In the genomic region with DNA sequence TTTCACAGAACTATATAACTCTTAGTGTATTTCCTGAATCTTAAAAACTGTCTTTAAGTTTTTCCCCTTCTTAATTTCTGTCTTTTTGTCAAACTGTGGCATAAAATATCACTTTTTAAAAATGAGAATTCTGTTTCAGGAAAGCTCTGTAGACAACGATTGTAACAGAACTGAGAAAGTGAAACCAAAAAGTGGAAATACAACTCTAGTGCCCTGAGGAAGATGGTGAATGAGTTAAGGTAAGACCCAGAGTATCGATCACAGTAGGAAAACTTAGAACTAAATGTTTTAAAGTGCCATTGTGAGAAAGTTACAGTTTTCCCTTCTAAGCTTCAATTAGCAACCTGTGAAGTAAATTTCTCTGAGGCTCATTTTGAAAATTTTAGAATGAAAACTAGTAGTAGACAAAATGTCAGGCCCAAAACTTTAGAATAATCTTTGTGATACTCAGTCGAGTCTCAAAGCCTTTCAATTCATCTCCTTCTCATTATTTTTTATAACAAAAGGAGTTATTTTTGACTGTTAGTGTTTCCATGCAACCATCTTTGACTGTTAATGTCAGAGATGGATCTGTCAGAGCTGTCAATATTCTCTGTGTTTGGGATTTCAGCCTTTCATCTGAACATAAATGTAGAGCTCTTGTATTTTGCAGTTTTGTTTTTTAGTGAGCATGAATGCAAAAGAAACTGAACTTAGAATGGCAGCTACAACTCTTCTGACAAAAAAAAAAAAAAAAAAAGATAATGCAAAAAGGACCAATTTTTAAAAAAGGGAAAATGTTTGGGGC, we compare ENCODE assay signal across 8 cellular contexts. TPM values are rescaled to one million over a fixed set of nuclear protein-coding genes. Genes with fewer than 3 reads are reported as not detected.
A peak's percentile ranks its signal among the peaks of the same experiment; 100 is the strongest.
DNase-seq lines count a peak whose midpoint lies in the region; ATAC-seq and TF ChIP-seq lines count a peak whose summit lies in the region.

No MANE protein-coding gene starts in this region.

- H3K36me3 Mint-ChIP-seq in activated T-helper 2 cell treated with anti-CD3 and anti-CD28 coated beads, Interferon-gamma antibody, Interleukin-2, Interleukin-4, amounts not matched to agents 10 μg/mL and 5 μg/mL and 100 μg/mL, durations not matched to agents 14 hours and 24 hours and 36 hours (ENCODE audit: low read depth), result no peaks in the 10 kb centered on the region

- TF ChIP-seq POLR2A in suprapubic skin (IDR thresholded peaks at IDR 0.05) (no peak), upper lobe of left lung (IDR thresholded peaks at IDR 0.05) (no peak)

- H3K4me3 ChIP-seq in A673 (ENCODE audit: low read depth, low read length, poor library complexity, severe bottlenecking) (peak overlapping the region; percentile 20), suprapubic skin (peak overlapping the region; percentile 18), upper lobe of left lung (no peak overlapping the region)

- no TSS peak for BruUV-seq in A673 (replicated peaks; lab: Mats Ljungman, UMichigan)

- H3K9me3 Mint-ChIP-seq in activated T-helper 2 cell treated with anti-CD3 and anti-CD28 coated beads, Interferon-gamma antibody, Interleukin-2, Interleukin-4, amounts not matched to agents 10 μg/mL and 5 μg/mL and 100 μg/mL, durations not matched to agents 14 hours and 24 hours and 36 hours, result no peaks in the 10 kb centered on the region

- H3K27ac ChIP-seq in A673 (ENCODE audit: low read depth, low read length, poor library complexity, severe bottlenecking), result no peak overlapping the region
- no peak overlapping the region for H3K27ac ChIP-seq in suprapubic skin
- no peak overlapping the region for H3K27ac ChIP-seq in upper lobe of left lung

- H3K4me3 Mint-ChIP-seq in activated T-helper 2 cell treated with anti-CD3 and anti-CD28 coated beads, Interferon-gamma antibody, Interleukin-2, Interleukin-4, amounts not matched to agents 10 μg/mL and 5 μg/mL and 100 μg/mL, durations not matched to agents 14 hours and 24 hours and 36 hours (ENCODE audit: low read depth), result peak overlapping the region; percentile 23

- TF ChIP-seq EP300 in suprapubic skin (IDR thresholded peaks at IDR 0.05) (no peak), upper lobe of left lung (IDR thresholded peaks at IDR 0.05) (no peak)

- WGBS in suprapubic skin, result 27% methylated on average over 3 of the region's 3 CpGs
- 44 to 48% methylated on average over 3 of the region's 3 CpGs for WGBS in upper lobe of left lung, 2 donors

- no peaks in the 10 kb centered on the region for H3K4me1 Mint-ChIP-seq in activated T-helper 2 cell treated with anti-CD3 and anti-CD28 coated beads, Interferon-gamma antibody, Interleukin-2, Interleukin-4, amounts not matched to agents 10 μg/mL and 5 μg/mL and 100 μg/mL, durations not matched to agents 14 hours and 24 hours and 36 hours (ENCODE audit: low read depth)

- DNase-seq in A673 (ENCODE audit: low spot score) (no peak), suprapubic skin (ENCODE audit: low spot score in 2 of 2) (no peak), NCI-H2171 (lab: John Stamatoyannopoulos, UW) (no peak), upper lobe of left lung (no peak), cortex of kidney (lab: John Stamatoyannopoulos, UW) (no peak)
- no peak for DNase-seq in activated T-helper 2 cell treated with anti-CD3 and anti-CD28 coated beads, Interferon-gamma antibody, Interleukin-2, Interleukin-4, amounts not matched to agents 10 μg/mL and 5 μg/mL and 100 μg/mL, durations not matched to agents 14 hours and 24 hours and 36 hours (ENCODE audit: low spot score)

- POLR2A ChIA-PET in A673 (lab: Charles Lee; ENCODE audit: low non-redundant PET), result no interaction called here

- ATAC-seq in GM19043 (IDR thresholded peaks at IDR 0.05; ENCODE audit: low read depth, unreplicated experiment), result peak; percentile 85
- peak; percentile 77 for ATAC-seq in HG03196 (IDR thresholded peaks at IDR 0.05; ENCODE audit: unreplicated experiment)
- ATAC-seq in upper lobe of left lung (ENCODE audit: low FRiP score in 2 of 2), result no peak

- CTCF ChIA-PET in A673 (lab: Charles Lee), result no interaction called here

- H3K27me3 Mint-ChIP-seq in activated T-helper 2 cell treated with anti-CD3 and anti-CD28 coated beads, Interferon-gamma antibody, Interleukin-2, Interleukin-4, amounts not matched to agents 10 μg/mL and 5 μg/mL and 100 μg/mL, durations not matched to agents 14 hours and 24 hours and 36 hours (ENCODE audit: low read depth), result no peaks in the 10 kb centered on the region

- TF ChIP-seq CTCF in A673 (conservative IDR thresholded peaks at IDR 0.05; ENCODE audit: low read depth, low read length) (no peak), suprapubic skin (IDR thresholded peaks at IDR 0.05) (no peak), upper lobe of left lung (IDR thresholded peaks at IDR 0.05) (no peak)

- H3K4me1 ChIP-seq in A673 (ENCODE audit: insufficient read depth, low read length, poor library complexity, severe bottlenecking) (peaks cover 16% of the 10 kb centered on the region), suprapubic skin (no peaks in the 10 kb centered on the region), upper lobe of left lung (no peaks in the 10 kb centered on the region)

- no peak overlapping the region for H3K27ac Mint-ChIP-seq in activated T-helper 2 cell treated with anti-CD3 and anti-CD28 coated beads, Interferon-gamma antibody, Interleukin-2, Interleukin-4, amounts not matched to agents 10 μg/mL and 5 μg/mL and 100 μg/mL, durations not matched to agents 14 hours and 24 hours and 36 hours

- H3K9me3 ChIP-seq in A673 (ENCODE audit: low read depth, low read length, poor library complexity, severe bottlenecking) (no peaks in the 10 kb centered on the region), suprapubic skin (no peaks in the 10 kb centered on the region), upper lobe of left lung (no peaks in the 10 kb centered on the region)

- intact Hi-C loops in A673 (cut with micrococcal nuclease; ENCODE audit: unreplicated experiment), result no loop called here
- intact Hi-C loops in activated T-helper 2 cell treated with anti-CD3 and anti-CD28 coated beads, Interferon-gamma antibody, Interleukin-2, Interleukin-4, amounts not matched to agents 10 μg/mL and 5 μg/mL and 100 μg/mL, durations not matched to agents 14 hours and 24 hours and 36 hours (cut with micrococcal nuclease), result no loop called here

- H3K36me3 ChIP-seq in A673 (ENCODE audit: insufficient read depth, low read length, poor library complexity, severe bottlenecking) (no peaks in the 10 kb centered on the region), suprapubic skin (no peaks in the 10 kb centered on the region), upper lobe of left lung (no peaks in the 10 kb centered on the region)

- H3K27me3 ChIP-seq in A673 (replicated peaks; ENCODE audit: insufficient read depth, low read depth, low read length, poor library complexity) (no peaks in the 10 kb centered on the region), suprapubic skin (no peaks in the 10 kb centered on the region), upper lobe of left lung (no peaks in the 10 kb centered on the region)

RNA-seq across cellular contexts. Expression of a gene that starts 19.0 kb away (rescaled TPM):
- total RNA-seq in A673 (2021), result 3.8 and 4.4 TPM in 2 replicates
- not detected in 2 replicates for total RNA-seq in activated T-helper 2 cell treated with anti-CD3 and anti-CD28 coated beads, Interferon-gamma antibody, Interleukin-2, Interleukin-4, amounts not matched to agents 10 μg/mL and 5 μg/mL and 100 μg/mL, durations not matched to agents 14 hours and 24 hours and 36 hours
- not detected for total RNA-seq in suprapubic skin
- total RNA-seq in upper lobe of left lung, result under 1 TPM in 1 of 6 donors, not detected in 5; 0.20 TPM

Comparison
In these comparisons a context has a peak if more than half of its experiments do, and no peak if none do; other contexts are left out.
1. H3K4me3 ChIP-seq: peak in A673 (single experiment) and suprapubic skin (single experiment); none in upper lobe of left lung (0 of 4).
2. ATAC-seq: peak in GM19043 (single experiment) and HG03196 (single experiment); none in upper lobe of left lung (0 of 2).